9 cellular contexts compared by ENCODE assay signal in the genomic region with DNA sequence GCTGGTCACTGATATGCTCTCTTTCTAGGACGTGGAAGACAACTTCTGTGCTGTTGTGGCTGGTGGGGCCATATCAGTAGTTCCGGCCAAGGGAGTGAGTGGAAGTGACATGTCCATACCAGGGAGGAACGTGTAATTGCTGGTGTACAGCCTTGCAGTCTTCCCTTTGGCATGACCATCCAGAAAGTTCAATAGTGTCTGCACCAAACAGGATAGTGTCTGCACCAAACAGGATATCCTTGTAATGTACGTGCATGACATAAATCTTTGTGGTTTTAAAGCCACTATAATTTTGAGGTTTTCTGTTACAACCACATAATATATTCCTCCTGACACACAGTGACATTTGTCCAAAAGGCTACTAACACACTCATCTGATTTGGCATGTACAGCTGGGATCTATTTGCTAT. TPM values are rescaled to one million over a fixed set of nuclear protein-coding genes. Genes with fewer than 3 reads are reported as not detected.
A peak's percentile ranks its signal among the peaks of the same experiment; 100 is the strongest.
DNase-seq lines count a peak whose midpoint lies in the region; ATAC-seq lines count a peak whose summit lies in the region.
"Had no signal": no experiment of that assay in that cellular context is flagged by ENCODE, and none has a peak within 500 bp of the region (broad histone marks: within the 10 kb centered on the region; RNA-seq: fewer than 3 reads in every experiment).

No MANE protein-coding gene starts in this region.

- H3K36me3 Mint-ChIP-seq in activated naive CD4-positive, alpha-beta T cell treated with anti-CD3 and anti-CD28 coated beads, Interleukin-2, amount 50 U/mL, for 24 hours = peaks cover 8% of the 10 kb centered on the region
- H3K36me3 Mint-ChIP-seq in activated naive CD4-positive, alpha-beta T cell treated with anti-CD3 and anti-CD28 coated beads, Interleukin-2, amount 50 U/mL, for 72 hours = peaks cover 6 to 27% of the 10 kb centered on the region in 2 donors
- peaks cover 10 to 21% of the 10 kb centered on the region in 2 donors for H3K36me3 Mint-ChIP-seq in stimulated activated naive B cell treated with anti-CD40 and anti-IgM and Interleukin-4, amounts not matched to agents 10 μg/mL and 1 μg/mL and 100 μg/mL, for 72 hours

- H3K9me3 Mint-ChIP-seq in activated naive CD4-positive, alpha-beta T cell treated with anti-CD3 and anti-CD28 coated beads, Interleukin-2, amount 50 U/mL, for 24 hours = no peaks in the 10 kb centered on the region
- H3K9me3 Mint-ChIP-seq in activated naive CD4-positive, alpha-beta T cell treated with anti-CD3 and anti-CD28 coated beads, Interleukin-2, amount 50 U/mL, for 72 hours = no peaks in the 10 kb centered on the region
- no peaks in the 10 kb centered on the region for H3K9me3 Mint-ChIP-seq in stimulated activated naive B cell treated with anti-CD40 and anti-IgM and Interleukin-4, amounts not matched to agents 10 μg/mL and 1 μg/mL and 100 μg/mL, for 72 hours

- H3K27ac Mint-ChIP-seq in activated naive CD4-positive, alpha-beta T cell treated with anti-CD3 and anti-CD28 coated beads, Interleukin-2, amount 50 U/mL, for 24 hours = peak overlapping the region; percentile 51
- no peak overlapping the region for H3K27ac Mint-ChIP-seq in activated naive CD4-positive, alpha-beta T cell treated with anti-CD3 and anti-CD28 coated beads, Interleukin-2, amount 50 U/mL, for 72 hours
- peak overlapping the region; percentile 32 for H3K27ac Mint-ChIP-seq in stimulated activated naive B cell treated with anti-CD40 and anti-IgM and Interleukin-4, amounts not matched to agents 10 μg/mL and 1 μg/mL and 100 μg/mL, for 72 hours

- peaks cover 42% of the 10 kb centered on the region for H3K4me1 Mint-ChIP-seq in activated naive CD4-positive, alpha-beta T cell treated with anti-CD3 and anti-CD28 coated beads, Interleukin-2, amount 50 U/mL, for 24 hours
- peaks cover 19 to 35% of the 10 kb centered on the region in 2 donors for H3K4me1 Mint-ChIP-seq in stimulated activated naive B cell treated with anti-CD40 and anti-IgM and Interleukin-4, amounts not matched to agents 10 μg/mL and 1 μg/mL and 100 μg/mL, for 72 hours

- no peak for DNase-seq in activated naive CD4-positive, alpha-beta T cell treated with Interleukin-2 at 50 U/mL for 16 hours
- DNase-seq in activated naive CD4-positive, alpha-beta T cell treated with anti-CD3 and anti-CD28 coated beads, Interleukin-2, amount 50 U/mL, for 72 hours (ENCODE audit: low spot score in 2 of 2) = no peak
- DNase-seq in stimulated activated naive B cell treated with anti-CD40 and anti-IgM and Interleukin-4, amounts not matched to agents 10 μg/mL and 1 μg/mL and 100 μg/mL, for 72 hours = no peak
- no peak for DNase-seq in effector CD8-positive, alpha-beta T cell (lab: John Stamatoyannopoulos, UW)
- no peak for DNase-seq in DMS153 treated with DMSO at 0.1 percent for 48 hours (lab: John Stamatoyannopoulos, UW; ENCODE audit: unreplicated experiment)
- DNase-seq: GOT3 had no signal

- no peaks in the 10 kb centered on the region for H3K27me3 Mint-ChIP-seq in activated naive CD4-positive, alpha-beta T cell treated with anti-CD3 and anti-CD28 coated beads, Interleukin-2, amount 50 U/mL, for 24 hours
- no peaks in the 10 kb centered on the region for H3K27me3 Mint-ChIP-seq in stimulated activated naive B cell treated with anti-CD40 and anti-IgM and Interleukin-4, amounts not matched to agents 10 μg/mL and 1 μg/mL and 100 μg/mL, for 72 hours

- peak; percentile 12 for ATAC-seq in HG03045 (IDR thresholded peaks at IDR 0.05; ENCODE audit: unreplicated experiment)
- ATAC-seq in activated naive CD4-positive, alpha-beta T cell treated with anti-CD3 and anti-CD28 coated beads, Interleukin-2, amount 50 U/mL, for 72 hours = peak; percentile 54 to 70
- peak; percentile 53 to 63 for ATAC-seq in stimulated activated naive B cell treated with anti-CD40 and anti-IgM and Interleukin-4, amounts not matched to agents 10 μg/mL and 1 μg/mL and 100 μg/mL, for 72 hours (replicated peaks)
- ATAC-seq in GM18519 (IDR thresholded peaks at IDR 0.05; ENCODE audit: low FRiP score, unreplicated experiment) = no peak

- peak overlapping the region; percentile 3 for H3K4me3 Mint-ChIP-seq in activated naive CD4-positive, alpha-beta T cell treated with anti-CD3 and anti-CD28 coated beads, Interleukin-2, amount 50 U/mL, for 24 hours
- no peak overlapping the region for H3K4me3 Mint-ChIP-seq in stimulated activated naive B cell treated with anti-CD40 and anti-IgM and Interleukin-4, amounts not matched to agents 10 μg/mL and 1 μg/mL and 100 μg/mL, for 72 hours

RNA-seq across cellular contexts. Expression of gene RNF145, which starts 52.9 kb away (rescaled TPM):
- 10 to 100 TPM; 56.2 to 73.0 TPM for total RNA-seq in activated naive CD4-positive, alpha-beta T cell treated with anti-CD3 and anti-CD28 coated beads, Interleukin-2, amount 50 U/mL, for 72 hours

RNA-seq across cellular contexts. Expression of gene EBF1, which starts 56.7 kb away (rescaled TPM):
- total RNA-seq in activated naive CD4-positive, alpha-beta T cell treated with anti-CD3 and anti-CD28 coated beads, Interleukin-2, amount 50 U/mL, for 72 hours = under 1 TPM; 0.41 to 0.52 TPM

Comparison
In these comparisons a context has a peak if more than half of its experiments do, and no peak if none do; other contexts are left out.
1. H3K27ac Mint-ChIP-seq: peak in activated naive CD4-positive, alpha-beta T cell treated with anti-CD3 and anti-CD28 coated beads, Interleukin-2, amount 50 U/mL, for 24 hours (single experiment) and stimulated activated naive B cell treated with anti-CD40 and anti-IgM and Interleukin-4, amounts not matched to agents 10 μg/mL and 1 μg/mL and 100 μg/mL, for 72 hours (single experiment); none in activated naive CD4-positive, alpha-beta T cell treated with anti-CD3 and anti-CD28 coated beads, Interleukin-2, amount 50 U/mL, for 72 hours (0 of 2).